ENCODE assay signal across 10 cellular contexts in the genomic region with DNA sequence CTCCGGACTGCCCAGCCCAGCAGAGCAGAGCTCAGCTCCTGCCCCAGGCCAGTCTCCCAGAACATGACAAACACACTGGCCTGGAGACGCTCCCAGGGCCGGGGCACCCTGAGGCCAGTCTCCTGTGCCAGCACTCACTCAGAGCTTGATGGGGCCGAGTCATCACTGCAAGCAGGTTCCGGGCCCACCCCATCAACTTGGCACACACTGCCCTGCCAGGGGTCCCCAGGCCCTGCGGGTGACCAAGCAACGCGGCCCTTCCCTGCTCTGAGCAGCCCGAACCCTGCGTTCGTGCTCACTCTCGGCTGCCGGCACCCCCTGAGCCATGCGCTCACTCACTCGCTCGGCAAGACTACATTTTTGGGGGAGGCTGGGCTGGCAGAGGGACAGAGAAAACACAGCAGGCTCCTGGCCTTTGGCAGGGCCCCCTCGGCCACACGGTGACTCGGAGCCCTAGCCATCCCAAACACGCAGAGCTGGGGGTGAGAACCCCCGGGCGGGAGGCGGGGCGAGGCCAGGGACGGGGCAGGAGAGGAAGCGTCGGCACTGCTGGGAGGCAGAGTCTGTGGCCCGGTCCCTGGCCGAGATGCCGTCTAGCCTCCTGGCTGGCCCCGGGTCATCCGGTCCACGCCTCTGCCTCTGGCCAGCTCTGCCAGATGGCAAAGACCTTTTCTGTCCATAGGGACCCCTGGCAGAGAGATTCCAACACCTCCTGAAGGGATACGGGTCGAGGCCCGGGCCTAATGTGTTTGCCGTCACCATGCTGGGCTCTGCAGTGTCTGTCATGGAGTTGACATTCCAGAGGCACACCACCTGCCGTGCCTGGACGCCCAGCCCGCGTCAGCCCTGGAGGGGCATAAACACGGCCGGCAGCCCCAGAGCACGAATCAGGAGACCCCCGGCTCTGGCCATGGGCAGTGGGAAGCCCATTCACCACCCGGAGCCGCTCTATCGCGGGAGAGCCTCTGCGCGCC.
A peak's percentile ranks its signal among the peaks of the same experiment; 100 is the strongest.
DNase-seq lines count a peak whose midpoint lies in the region; ATAC-seq and TF ChIP-seq lines count a peak whose summit lies in the region.
"Had no signal": no experiment of that assay in that cellular context is flagged by ENCODE, and none has a peak within 500 bp of the region (broad histone marks: within the 10 kb centered on the region; RNA-seq: fewer than 3 reads in every experiment).

No MANE protein-coding gene starts in this region.

- H3K9me3 Mint-ChIP-seq in activated naive CD8-positive, alpha-beta T cell treated with anti-CD3 and anti-CD28 coated beads, Interleukin-2, amount 50 U/mL, for 24 hours: no peaks in the 10 kb centered on the region
- H3K9me3 Mint-ChIP-seq: central memory CD8-positive, alpha-beta T cell had no signal

- no peaks in the 10 kb centered on the region for H3K36me3 Mint-ChIP-seq in activated naive CD8-positive, alpha-beta T cell treated with anti-CD3 and anti-CD28 coated beads, Interleukin-2, amount 50 U/mL, for 24 hours (ENCODE audit: low read depth)

- no peaks in the 10 kb centered on the region for H3K27me3 ChIP-seq in colonic mucosa
- H3K27me3 ChIP-seq in layer of hippocampus (ENCODE audit: control insufficient read depth, insufficient read depth, low read length): no peaks in the 10 kb centered on the region
- no peaks in the 10 kb centered on the region for H3K27me3 ChIP-seq in upper lobe of left lung
- H3K27me3 ChIP-seq in suprapubic skin: no peaks in the 10 kb centered on the region

- H3K4me1 Mint-ChIP-seq in activated naive CD8-positive, alpha-beta T cell treated with anti-CD3 and anti-CD28 coated beads, Interleukin-2, amount 50 U/mL, for 24 hours: no peaks in the 10 kb centered on the region
- H3K4me1 Mint-ChIP-seq: central memory CD8-positive, alpha-beta T cell had no signal

- intact Hi-C loops in colonic mucosa (cut with DNase I): no loop called here

- H3K4me1 ChIP-seq in colonic mucosa (no peaks in the 10 kb centered on the region), upper lobe of left lung (peaks cover 15 to 30% (median 21%) of the 10 kb centered on the region in 4 donors), suprapubic skin (peaks cover 69% of the 10 kb centered on the region)

- H3K27me3 Mint-ChIP-seq in activated naive CD8-positive, alpha-beta T cell treated with anti-CD3 and anti-CD28 coated beads, Interleukin-2, amount 50 U/mL, for 24 hours: no peaks in the 10 kb centered on the region
- H3K27me3 Mint-ChIP-seq: central memory CD8-positive, alpha-beta T cell had no signal

- H3K4me3 Mint-ChIP-seq in activated naive CD8-positive, alpha-beta T cell treated with anti-CD3 and anti-CD28 coated beads, Interleukin-2, amount 50 U/mL, for 24 hours: no peak overlapping the region
- H3K4me3 Mint-ChIP-seq: central memory CD8-positive, alpha-beta T cell had no signal

- peak; percentile 0 to 32 for ATAC-seq in upper lobe of left lung (ENCODE audit: low FRiP score in 2 of 2)
- ATAC-seq in activated naive CD8-positive, alpha-beta T cell treated with anti-CD3 and anti-CD28 coated beads, Interleukin-2, amount 50 U/mL, for 24 hours: no peak
- no peak for ATAC-seq in GM19324 (IDR thresholded peaks at IDR 0.05; ENCODE audit: low FRiP score, unreplicated experiment)

- no peak overlapping the region for H3K27ac ChIP-seq in colonic mucosa
- peak overlapping the region; percentile 30 for H3K27ac ChIP-seq in layer of hippocampus (ENCODE audit: low read depth, low read length)
- H3K27ac ChIP-seq in upper lobe of left lung: peak overlapping the region in 3 of 4 donors; percentile 52 to 72 (median 56)
- H3K27ac ChIP-seq in suprapubic skin: no peak overlapping the region

- TF ChIP-seq CTCF in colonic mucosa (IDR thresholded peaks at IDR 0.05): no peak
- no peak for TF ChIP-seq CTCF in upper lobe of left lung (IDR thresholded peaks at IDR 0.05)
- no peak for TF ChIP-seq CTCF in suprapubic skin (IDR thresholded peaks at IDR 0.05)
- no peak for TF ChIP-seq CTCF in GM13976 (IDR thresholded peaks at IDR 0.05; ENCODE audit: borderline replicate concordance, control extremely low read depth, extremely low read depth, insufficient read depth, missing control alignments)

- TF ChIP-seq POLR2A in upper lobe of left lung (IDR thresholded peaks at IDR 0.05) (no peak), suprapubic skin (IDR thresholded peaks at IDR 0.05) (no peak)

- no peak overlapping the region for H3K27ac Mint-ChIP-seq in activated naive CD8-positive, alpha-beta T cell treated with anti-CD3 and anti-CD28 coated beads, Interleukin-2, amount 50 U/mL, for 24 hours

- no peaks in the 10 kb centered on the region for H3K9me3 ChIP-seq in colonic mucosa
- no peaks in the 10 kb centered on the region for H3K9me3 ChIP-seq in upper lobe of left lung
- H3K9me3 ChIP-seq in suprapubic skin: no peaks in the 10 kb centered on the region

- H3K4me3 ChIP-seq in colonic mucosa: no peak overlapping the region
- no peak overlapping the region for H3K4me3 ChIP-seq in upper lobe of left lung
- no peak overlapping the region for H3K4me3 ChIP-seq in suprapubic skin

- WGBS in upper lobe of left lung, 2 donors: 73 to 84% methylated on average over 7 to 38 of the region's 51 CpGs
- 57% methylated on average over 30 of the region's 51 CpGs for WGBS in suprapubic skin

- H3K9ac ChIP-seq in colonic mucosa (ENCODE audit: low read depth in 2 of 2, low read length in 2 of 2): no peak overlapping the region

- in situ Hi-C loops in GM13976 (cut with MboI; ENCODE audit: low sequenced_read_pairs, unreplicated experiment): no loop called here

- H3K36me3 ChIP-seq in colonic mucosa: no peaks in the 10 kb centered on the region
- no peaks in the 10 kb centered on the region for H3K36me3 ChIP-seq in upper lobe of left lung
- H3K36me3 ChIP-seq in suprapubic skin: no peaks in the 10 kb centered on the region

- DNase-seq in HT1080 (ENCODE audit: low read depth) (peak; percentile 7), colonic mucosa (peak; percentile 27), upper lobe of left lung (peak in 1 of 2 donors; percentile 89), suprapubic skin (ENCODE audit: low spot score in 2 of 2) (no peak), GM13976 (ENCODE audit: low spot score) (no peak)
- no peak for DNase-seq in activated naive CD8-positive, alpha-beta T cell treated with anti-CD3 and anti-CD28 coated beads, Interleukin-2, amount 50 U/mL, for 24 hours
- DNase-seq: NCI-H2029 had no signal

- TF ChIP-seq EP300 in upper lobe of left lung (IDR thresholded peaks at IDR 0.05): no peak
- no peak for TF ChIP-seq EP300 in suprapubic skin (IDR thresholded peaks at IDR 0.05)

Comparison
In these comparisons a context has a peak if more than half of its experiments do, and no peak if none do; other contexts are left out.
1. DNase-seq: peak in HT1080 (single experiment) and colonic mucosa (single experiment); none in suprapubic skin (0 of 2), GM13976 (single experiment) and activated naive CD8-positive, alpha-beta T cell treated with anti-CD3 and anti-CD28 coated beads, Interleukin-2, amount 50 U/mL, for 24 hours (single experiment).
2. H3K27ac ChIP-seq: peak in layer of hippocampus (single experiment) and upper lobe of left lung (3 of 4); none in colonic mucosa (single experiment) and suprapubic skin (single experiment).
3. ATAC-seq: peak in upper lobe of left lung (2 of 2); none in activated naive CD8-positive, alpha-beta T cell treated with anti-CD3 and anti-CD28 coated beads, Interleukin-2, amount 50 U/mL, for 24 hours (single experiment) and GM19324 (single experiment).